ENCODE assay signal across 8 cellular contexts in genomic region chr15:74799843-74800558, GRCh38. TPM values are rescaled to one million over a fixed set of nuclear protein-coding genes. Genes with fewer than 3 reads are reported as not detected.
DNase-seq lines count a peak whose midpoint lies in the region; ATAC-seq, FAIRE-seq and TF ChIP-seq lines count a peak whose summit lies in the region.

No MANE protein-coding gene starts in this region.

- BruUV-seq in HepG2 (replicated peaks; lab: Mats Ljungman, UMichigan): no TSS peak

- peak overlapping the region; percentile 39 for H3K27ac ChIP-seq in cingulate gyrus (ENCODE audit: low read depth, low read length)
- H3K27ac ChIP-seq in HepG2 (ENCODE audit: extremely low read length, insufficient read depth, low read length): no peak overlapping the region

- no peak overlapping the region for H3K4me3 ChIP-seq in HepG2 (replicated peaks in 1 of 3; ENCODE audit: insufficient read depth in 1 of 3, low read depth in 2 of 3, low read length in 3 of 3)

- no peak overlapping the region for H3K4me2 ChIP-seq in HepG2 (ENCODE audit: low read depth, low read length)

- no peak overlapping the region for H2AFZ ChIP-seq in HepG2 (ENCODE audit: low read length)

- no peak overlapping the region for H3K9ac ChIP-seq in HepG2 (ENCODE audit: insufficient read depth, low read depth, low read length)

- TF ChIP-seq RAD21 in HepG2 (CRISPR knock-in tag; IDR thresholded peaks at IDR 0.05): peak; percentile 96

- no peaks in the 10 kb centered on the region for H3K27me3 ChIP-seq in HepG2 (ENCODE audit: control insufficient read depth in 1 of 2, insufficient read depth in 2 of 2, low read length in 2 of 2)

- in situ Hi-C loops in HepG2 (cut with HindIII; ENCODE audit: extremely low pct_ligation_motif_present, low pct_unique_long_range_greater_than_20kb): no loop called here

- H3K36me3 ChIP-seq in HepG2 (replicated peaks in 1 of 2; ENCODE audit: control insufficient read depth in 1 of 2, insufficient read depth in 2 of 2, low read length in 2 of 2): peaks cover 20 to 41% of the 10 kb centered on the region in 2 experiments

- ATAC-seq in HG02610 (IDR thresholded peaks at IDR 0.05; ENCODE audit: unreplicated experiment): peak; percentile 66
- peak; percentile 92 for ATAC-seq in HepG2

- H4K20me1 ChIP-seq in HepG2 (ENCODE audit: insufficient read depth, low read length): no peaks in the 10 kb centered on the region; the same call in 1 of the 2 replicates

- POLR2A ChIA-PET in HepG2 (lab: Yijun Ruan, JAX): interaction anchor here (1.1 kb wide), 1 partner anchor 12 kb away, joined by 3 read pairs; no protein-coding TSS in a partner anchor

- CTCF ChIA-PET in HepG2 (lab: Yijun Ruan, JAX; ENCODE audit: low intra/inter-chr PET ratio, low total read pairs): interaction anchor here (1.3 to 2.5 kb wide), 3 partner anchors 22 to 165 kb away, joined by 6 to 56 read pairs (median 6); no protein-coding TSS in a partner anchor

- no CpG with 5 or more reads among the region's 18 CpGs for WGBS in HepG2 (ENCODE audit: low lambda C conversion rate)

- peak; percentile 99 for TF ChIP-seq CTCF in GM12873 (IDR thresholded peaks at IDR 0.05; ENCODE audit: insufficient read depth, low read depth, low read length, missing control alignments)
- TF ChIP-seq CTCF in HepG2 (CRISPR knock-in tag; IDR thresholded peaks at IDR 0.05): peak; percentile 97

- TF ChIP-seq EP300 in HepG2 (IDR thresholded peaks at IDR 0.05; ENCODE audit: low read depth in 2 of 2, low read length in 2 of 2) (no peak), HepG2 (CRISPR knock-in tag; IDR thresholded peaks at IDR 0.05; ENCODE audit: borderline replicate concordance) (no peak)

- intact Hi-C loops in HepG2 (cut with micrococcal nuclease; ENCODE audit: unreplicated experiment): loop anchor here (1.0 to 2.0 kb wide), 2 partner anchors 17 to 29 kb away; partner anchors contain the start of gene CSK

- H3K4me1 ChIP-seq in HepG2 (ENCODE audit: insufficient read depth, low read length): peaks cover 13% of the 10 kb centered on the region

- DNase-seq in NCI-H2196 treated with DMSO at 0.1 percent for 48 hours (lab: John Stamatoyannopoulos, UW; ENCODE audit: unreplicated experiment) (peak; percentile 62), HepG2 (ENCODE audit: low spot score) (peak; percentile 43), NCI-H128 (lab: John Stamatoyannopoulos, UW; ENCODE audit: unreplicated experiment) (no peak)
- peak; percentile 90 for DNase-seq in activated CD4-positive, alpha-beta T cell treated with anti-CD3 and anti-CD28 coated beads for 48 hours
- DNase-seq in stimulated activated CD8-positive, alpha-beta memory T cell treated with anti-CD3 and anti-CD28 coated beads, Interleukin-12 subunit alpha, Interleukin-12 subunit beta, amount 100 ng/mL, for 4 hours (ENCODE audit: low read depth): peak; percentile 72

- no peaks in the 10 kb centered on the region for H3K79me2 ChIP-seq in HepG2 (ENCODE audit: insufficient read depth, low read length)

- TF ChIP-seq POLR2A in HepG2 (IDR thresholded peaks at IDR 0.05; ENCODE audit: insufficient read depth in 1 of 2, low read depth in 2 of 2, low read length in 2 of 2): no peak; a peak in 1 of 4 replicates

- no peaks in the 10 kb centered on the region for H3K9me3 ChIP-seq in HepG2 (ENCODE audit: low read length)

- peak; percentile 64 for FAIRE-seq in HepG2 (lab: Jason Lieb, UNC)

RNA-seq across cellular contexts. Expression of gene LMAN1L, which starts 12.6 kb away (rescaled TPM):
- not detected in 2 replicates for total RNA-seq in HepG2 (2016; rRNA removed; fragmentation: Illumina TruSeq; extraction: Trizol)
- not detected in 2 replicates for total RNA-seq in HepG2 (2016; cell fraction: cytosol; rRNA removed; fragmentation: Illumina TruSeq; extraction: Trizol; ENCODE audit: low read depth)
- not detected in 2 replicates for total RNA-seq in HepG2 (2016; cell fraction: insoluble cytoplasmic fraction; rRNA removed; fragmentation: Illumina TruSeq; extraction: Trizol)
- total RNA-seq in HepG2 (2016; cell fraction: membrane; rRNA removed; fragmentation: Illumina TruSeq; extraction: Trizol): not detected in 2 replicates
- total RNA-seq in HepG2 (2016; cell fraction: nucleus; rRNA removed; fragmentation: Illumina TruSeq; extraction: Trizol): not detected in 2 replicates
- not detected in 2 replicates for polyA plus RNA-seq in HepG2 (2011; rRNA removed)
- not detected in 2 replicates for polyA plus RNA-seq in HepG2 (2011; cell fraction: cytosol; rRNA removed)
- 0.17 and 0.26 TPM in 2 replicates for polyA plus RNA-seq in HepG2 (2011; cell fraction: nucleus; rRNA removed)
- not detected in 2 replicates for polyA plus RNA-seq in HepG2 (2012)
- polyA plus RNA-seq in HepG2 (2016; cell fraction: cytosol; fragmentation: Illumina TruSeq; extraction: Trizol; ENCODE audit: low read depth): not detected in 2 replicates
- polyA plus RNA-seq in HepG2 (2016; cell fraction: insoluble cytoplasmic fraction; fragmentation: Illumina TruSeq; extraction: Trizol; ENCODE audit: low read depth): not detected in 2 replicates
- not detected in 2 replicates for polyA plus RNA-seq in HepG2 (2016; cell fraction: membrane; fragmentation: Illumina TruSeq; extraction: Trizol; ENCODE audit: low read depth)
- not detected in 2 replicates for polyA plus RNA-seq in HepG2 (2016; cell fraction: nucleus; fragmentation: Illumina TruSeq; extraction: Trizol; ENCODE audit: insufficient read depth, low read depth)
- polyA minus RNA-seq in HepG2 (2011; rRNA and poly(A)+ RNA removed; ENCODE audit: low replicate concordance): 0.07 TPM in 1 of 2 replicates, not detected in the other
- polyA minus RNA-seq in HepG2 (2011; cell fraction: cytosol; rRNA and poly(A)+ RNA removed): not detected in 2 replicates
- not detected in 2 replicates for polyA minus RNA-seq in HepG2 (2011; cell fraction: nucleus; rRNA and poly(A)+ RNA removed)

RNA-seq across cellular contexts. Expression of gene CSK, which starts 18.1 kb away (rescaled TPM):
- total RNA-seq in HepG2 (2016; rRNA removed; fragmentation: Illumina TruSeq; extraction: Trizol): 20.6 and 21.3 TPM in 2 replicates
- total RNA-seq in HepG2 (2016; cell fraction: cytosol; rRNA removed; fragmentation: Illumina TruSeq; extraction: Trizol; ENCODE audit: low read depth): 8.5 and 9.2 TPM in 2 replicates
- total RNA-seq in HepG2 (2016; cell fraction: insoluble cytoplasmic fraction; rRNA removed; fragmentation: Illumina TruSeq; extraction: Trizol): 17.5 and 21.5 TPM in 2 replicates
- total RNA-seq in HepG2 (2016; cell fraction: membrane; rRNA removed; fragmentation: Illumina TruSeq; extraction: Trizol): 24.6 and 31.5 TPM in 2 replicates
- total RNA-seq in HepG2 (2016; cell fraction: nucleus; rRNA removed; fragmentation: Illumina TruSeq; extraction: Trizol): 22.6 and 23.4 TPM in 2 replicates
- polyA plus RNA-seq in HepG2 (2011; rRNA removed): 12.5 and 18.8 TPM in 2 replicates
- 13.9 and 14.0 TPM in 2 replicates for polyA plus RNA-seq in HepG2 (2011; cell fraction: cytosol; rRNA removed)
- 67.4 and 72.0 TPM in 2 replicates for polyA plus RNA-seq in HepG2 (2011; cell fraction: nucleus; rRNA removed)
- polyA plus RNA-seq in HepG2 (2012): 26.5 and 39.5 TPM in 2 replicates
- 10.3 and 12.4 TPM in 2 replicates for polyA plus RNA-seq in HepG2 (2016; cell fraction: cytosol; fragmentation: Illumina TruSeq; extraction: Trizol; ENCODE audit: low read depth)
- 42.9 and 49.6 TPM in 2 replicates for polyA plus RNA-seq in HepG2 (2016; cell fraction: insoluble cytoplasmic fraction; fragmentation: Illumina TruSeq; extraction: Trizol; ENCODE audit: low read depth)
- polyA plus RNA-seq in HepG2 (2016; cell fraction: membrane; fragmentation: Illumina TruSeq; extraction: Trizol; ENCODE audit: low read depth): 24.4 and 34.3 TPM in 2 replicates
- 80.5 and 84.1 TPM in 2 replicates for polyA plus RNA-seq in HepG2 (2016; cell fraction: nucleus; fragmentation: Illumina TruSeq; extraction: Trizol; ENCODE audit: insufficient read depth, low read depth)
- polyA minus RNA-seq in HepG2 (2011; rRNA and poly(A)+ RNA removed; ENCODE audit: low replicate concordance): 34.0 and 51.8 TPM in 2 replicates
- 19.3 and 20.3 TPM in 2 replicates for polyA minus RNA-seq in HepG2 (2011; cell fraction: cytosol; rRNA and poly(A)+ RNA removed)
- 23.4 and 28.1 TPM in 2 replicates for polyA minus RNA-seq in HepG2 (2011; cell fraction: nucleus; rRNA and poly(A)+ RNA removed)

RNA-seq across cellular contexts. Expression of gene CPLX3, which starts 26.4 kb away (rescaled TPM):
- total RNA-seq in HepG2 (2016; rRNA removed; fragmentation: Illumina TruSeq; extraction: Trizol): not detected in 2 replicates
- not detected in 2 replicates for total RNA-seq in HepG2 (2016; cell fraction: cytosol; rRNA removed; fragmentation: Illumina TruSeq; extraction: Trizol; ENCODE audit: low read depth)
- total RNA-seq in HepG2 (2016; cell fraction: insoluble cytoplasmic fraction; rRNA removed; fragmentation: Illumina TruSeq; extraction: Trizol): not detected in 2 replicates
- not detected in 2 replicates for total RNA-seq in HepG2 (2016; cell fraction: membrane; rRNA removed; fragmentation: Illumina TruSeq; extraction: Trizol)
- total RNA-seq in HepG2 (2016; cell fraction: nucleus; rRNA removed; fragmentation: Illumina TruSeq; extraction: Trizol): not detected in 2 replicates
- not detected in 2 replicates for polyA plus RNA-seq in HepG2 (2011; rRNA removed)
- not detected in 2 replicates for polyA plus RNA-seq in HepG2 (2011; cell fraction: cytosol; rRNA removed)
- 0.05 TPM in 1 of 2 replicates, not detected in the other for polyA plus RNA-seq in HepG2 (2011; cell fraction: nucleus; rRNA removed)
- polyA plus RNA-seq in HepG2 (2012): not detected in 2 replicates
- polyA plus RNA-seq in HepG2 (2016; cell fraction: cytosol; fragmentation: Illumina TruSeq; extraction: Trizol; ENCODE audit: low read depth): not detected in 2 replicates
- not detected in 2 replicates for polyA plus RNA-seq in HepG2 (2016; cell fraction: insoluble cytoplasmic fraction; fragmentation: Illumina TruSeq; extraction: Trizol; ENCODE audit: low read depth)
- polyA plus RNA-seq in HepG2 (2016; cell fraction: membrane; fragmentation: Illumina TruSeq; extraction: Trizol; ENCODE audit: low read depth): not detected in 2 replicates
- polyA plus RNA-seq in HepG2 (2016; cell fraction: nucleus; fragmentation: Illumina TruSeq; extraction: Trizol; ENCODE audit: insufficient read depth, low read depth): not detected in 2 replicates
- not detected in 2 replicates for polyA minus RNA-seq in HepG2 (2011; rRNA and poly(A)+ RNA removed; ENCODE audit: low replicate concordance)
- not detected in 2 replicates for polyA minus RNA-seq in HepG2 (2011; cell fraction: cytosol; rRNA and poly(A)+ RNA removed)
- not detected in 2 replicates for polyA minus RNA-seq in HepG2 (2011; cell fraction: nucleus; rRNA and poly(A)+ RNA removed)

RNA-seq across cellular contexts. Expression of gene ULK3, which starts 43.0 kb away (rescaled TPM):
- 8.2 and 15.2 TPM in 2 replicates for total RNA-seq in HepG2 (2016; rRNA removed; fragmentation: Illumina TruSeq; extraction: Trizol)
- total RNA-seq in HepG2 (2016; cell fraction: cytosol; rRNA removed; fragmentation: Illumina TruSeq; extraction: Trizol; ENCODE audit: low read depth): 7.6 and 8.1 TPM in 2 replicates
- 8.9 and 14.6 TPM in 2 replicates for total RNA-seq in HepG2 (2016; cell fraction: insoluble cytoplasmic fraction; rRNA removed; fragmentation: Illumina TruSeq; extraction: Trizol)
- 17.8 and 17.9 TPM in 2 replicates for total RNA-seq in HepG2 (2016; cell fraction: membrane; rRNA removed; fragmentation: Illumina TruSeq; extraction: Trizol)
- total RNA-seq in HepG2 (2016; cell fraction: nucleus; rRNA removed; fragmentation: Illumina TruSeq; extraction: Trizol): 13.8 and 17.0 TPM in 2 replicates
- polyA plus RNA-seq in HepG2 (2011; rRNA removed): 23.7 and 25.1 TPM in 2 replicates
- polyA plus RNA-seq in HepG2 (2011; cell fraction: cytosol; rRNA removed): 10.1 and 12.4 TPM in 2 replicates
- polyA plus RNA-seq in HepG2 (2011; cell fraction: nucleus; rRNA removed): 149 and 163 TPM in 2 replicates
- 11.8 and 16.1 TPM in 2 replicates for polyA plus RNA-seq in HepG2 (2012)
- polyA plus RNA-seq in HepG2 (2016; cell fraction: cytosol; fragmentation: Illumina TruSeq; extraction: Trizol; ENCODE audit: low read depth): 9.7 and 10.4 TPM in 2 replicates
- polyA plus RNA-seq in HepG2 (2016; cell fraction: insoluble cytoplasmic fraction; fragmentation: Illumina TruSeq; extraction: Trizol; ENCODE audit: low read depth): 7.6 and 10.2 TPM in 2 replicates
- 15.2 and 26.1 TPM in 2 replicates for polyA plus RNA-seq in HepG2 (2016; cell fraction: membrane; fragmentation: Illumina TruSeq; extraction: Trizol; ENCODE audit: low read depth)
- 43.8 and 44.9 TPM in 2 replicates for polyA plus RNA-seq in HepG2 (2016; cell fraction: nucleus; fragmentation: Illumina TruSeq; extraction: Trizol; ENCODE audit: insufficient read depth, low read depth)
- polyA minus RNA-seq in HepG2 (2011; rRNA and poly(A)+ RNA removed; ENCODE audit: low replicate concordance): 13.8 and 70.3 TPM in 2 replicates
- polyA minus RNA-seq in HepG2 (2011; cell fraction: cytosol; rRNA and poly(A)+ RNA removed): 4.8 and 5.1 TPM in 2 replicates
- polyA minus RNA-seq in HepG2 (2011; cell fraction: nucleus; rRNA and poly(A)+ RNA removed): 11.6 and 13.2 TPM in 2 replicates

RNA-seq across cellular contexts. Expression of gene CYP1A2, which starts 51.4 kb away (rescaled TPM):
- total RNA-seq in HepG2 (2016; rRNA removed; fragmentation: Illumina TruSeq; extraction: Trizol): not detected in 2 replicates
- total RNA-seq in HepG2 (2016; cell fraction: cytosol; rRNA removed; fragmentation: Illumina TruSeq; extraction: Trizol; ENCODE audit: low read depth): not detected in 2 replicates
- total RNA-seq in HepG2 (2016; cell fraction: insoluble cytoplasmic fraction; rRNA removed; fragmentation: Illumina TruSeq; extraction: Trizol): not detected in 2 replicates
- not detected in 2 replicates for total RNA-seq in HepG2 (2016; cell fraction: membrane; rRNA removed; fragmentation: Illumina TruSeq; extraction: Trizol)
- not detected in 2 replicates for total RNA-seq in HepG2 (2016; cell fraction: nucleus; rRNA removed; fragmentation: Illumina TruSeq; extraction: Trizol)
- 0.07 and 0.09 TPM in 2 replicates for polyA plus RNA-seq in HepG2 (2011; rRNA removed)
- polyA plus RNA-seq in HepG2 (2011; cell fraction: cytosol; rRNA removed): 0.03 and 0.13 TPM in 2 replicates
- polyA plus RNA-seq in HepG2 (2011; cell fraction: nucleus; rRNA removed): 0.03 TPM in 1 of 2 replicates, not detected in the other
- 0.12 and 0.23 TPM in 2 replicates for polyA plus RNA-seq in HepG2 (2012)
- not detected in 2 replicates for polyA plus RNA-seq in HepG2 (2016; cell fraction: cytosol; fragmentation: Illumina TruSeq; extraction: Trizol; ENCODE audit: low read depth)
- not detected in 2 replicates for polyA plus RNA-seq in HepG2 (2016; cell fraction: insoluble cytoplasmic fraction; fragmentation: Illumina TruSeq; extraction: Trizol; ENCODE audit: low read depth)
- not detected in 2 replicates for polyA plus RNA-seq in HepG2 (2016; cell fraction: membrane; fragmentation: Illumina TruSeq; extraction: Trizol; ENCODE audit: low read depth)
- polyA plus RNA-seq in HepG2 (2016; cell fraction: nucleus; fragmentation: Illumina TruSeq; extraction: Trizol; ENCODE audit: insufficient read depth, low read depth): not detected in 2 replicates
- polyA minus RNA-seq in HepG2 (2011; rRNA and poly(A)+ RNA removed; ENCODE audit: low replicate concordance): 0.05 TPM in 1 of 2 replicates, not detected in the other
- not detected in 2 replicates for polyA minus RNA-seq in HepG2 (2011; cell fraction: cytosol; rRNA and poly(A)+ RNA removed)
- not detected in 2 replicates for polyA minus RNA-seq in HepG2 (2011; cell fraction: nucleus; rRNA and poly(A)+ RNA removed)
